ENCODE assay signal across 13 cellular contexts in the genomic region with DNA sequence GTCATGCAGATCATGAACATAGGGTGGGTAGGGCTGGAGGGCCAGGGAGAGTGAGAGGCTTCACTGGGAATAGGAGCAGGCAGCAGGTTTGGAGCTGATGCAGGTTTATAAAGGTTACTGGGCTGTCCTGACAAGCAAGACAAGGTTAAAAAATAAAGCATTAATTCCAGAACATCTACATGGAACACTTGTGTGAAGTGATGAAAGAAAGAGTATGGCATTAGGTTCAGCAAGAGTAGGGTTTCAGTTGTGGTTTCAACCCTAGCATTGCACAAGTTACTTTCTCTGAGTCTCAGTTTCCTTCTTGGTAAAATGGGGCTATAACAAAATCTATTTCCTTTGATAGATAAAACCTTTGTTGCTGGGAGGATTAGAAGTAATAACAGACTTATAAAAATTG.
DNase-seq lines count a peak whose midpoint lies in the region; ATAC-seq lines count a peak whose summit lies in the region.
"Had no signal": no experiment of that assay in that cellular context is flagged by ENCODE, and none has a peak within 500 bp of the region (broad histone marks: within the 10 kb centered on the region; RNA-seq: fewer than 3 reads in every experiment).

No MANE protein-coding gene starts in this region.

- no peak overlapping the region for H3K27ac ChIP-seq in right cardiac atrium (ENCODE audit: low read length)
- H3K27ac ChIP-seq: right atrium auricular region had no signal

- H3K27me3 ChIP-seq in right cardiac atrium (ENCODE audit: control insufficient read depth, insufficient read depth): no peaks in the 10 kb centered on the region
- H3K27me3 ChIP-seq: right atrium auricular region had no signal

- H3K9me3 ChIP-seq in right cardiac atrium (ENCODE audit: control insufficient read depth, low read length): no peaks in the 10 kb centered on the region

- H3K9me3 Mint-ChIP-seq in activated naive CD8-positive, alpha-beta T cell treated with anti-CD3 and anti-CD28 coated beads for 36 hours: peaks cover 12% of the 10 kb centered on the region
- peaks cover 8 to 18% (median 11%) of the 10 kb centered on the region in 3 donors for H3K9me3 Mint-ChIP-seq in T-cell

- CTCF ChIA-PET in T-cell (lab: Charles Lee): no interaction called here

- intact Hi-C loops in right cardiac atrium (cut with DNase I): no loop called here

- no peaks in the 10 kb centered on the region for H3K4me1 ChIP-seq in right cardiac atrium (ENCODE audit: control insufficient read depth, insufficient read depth, low read length)
- H3K4me1 ChIP-seq: Caco-2, right atrium auricular region had no signal

- peak overlapping the region; percentile 79 for H3K27ac Mint-ChIP-seq in activated naive CD8-positive, alpha-beta T cell treated with anti-CD3 and anti-CD28 coated beads for 36 hours
- H3K27ac Mint-ChIP-seq in T-cell: no peak overlapping the region

- ATAC-seq in GM18867 (IDR thresholded peaks at IDR 0.05; ENCODE audit: unreplicated experiment): peak; percentile 71
- ATAC-seq in GM21447 (IDR thresholded peaks at IDR 0.05; ENCODE audit: unreplicated experiment): peak; percentile 72
- peak; percentile 63 for ATAC-seq in HG03135 (IDR thresholded peaks at IDR 0.05; ENCODE audit: unreplicated experiment)
- no peak for ATAC-seq in T-cell (replicated peaks in 1 of 4)
- no peak for ATAC-seq in right cardiac atrium

- POLR2A ChIA-PET in T-cell (lab: Charles Lee): interaction anchor here in 1 of 2 donors (0.6 kb wide), 1 partner anchor 97 kb away, joined by 3 read pairs; no protein-coding TSS in a partner anchor

- peaks cover 15% of the 10 kb centered on the region for H3K36me3 Mint-ChIP-seq in activated naive CD8-positive, alpha-beta T cell treated with anti-CD3 and anti-CD28 coated beads for 36 hours
- H3K36me3 Mint-ChIP-seq in T-cell: peaks cover 13% of the 10 kb centered on the region
- H3K36me3 Mint-ChIP-seq: brain had no signal

- no peak overlapping the region for H3K4me3 ChIP-seq in right cardiac atrium (ENCODE audit: low read length)
- H3K4me3 ChIP-seq: right atrium auricular region had no signal

- H3K4me1 Mint-ChIP-seq in activated naive CD8-positive, alpha-beta T cell treated with anti-CD3 and anti-CD28 coated beads for 36 hours: peaks cover 19% of the 10 kb centered on the region
- H3K4me1 Mint-ChIP-seq in T-cell: peaks cover 0 to 8% (median 7%) of the 10 kb centered on the region in 3 donors

- no peaks in the 10 kb centered on the region for H3K27me3 Mint-ChIP-seq in activated naive CD8-positive, alpha-beta T cell treated with anti-CD3 and anti-CD28 coated beads for 36 hours
- no peaks in the 10 kb centered on the region for H3K27me3 Mint-ChIP-seq in T-cell

- no peak for DNase-seq in activated naive CD8-positive, alpha-beta T cell treated with anti-CD3 and anti-CD28 coated beads for 36 hours
- DNase-seq in T-cell: no peak
- DNase-seq in NCI-H510A treated with DMSO at 0.1 percent for 48 hours (lab: John Stamatoyannopoulos, UW): no peak
- DNase-seq in right cardiac atrium: no peak
- DNase-seq: Caco-2, erythroblast, H7, NCI-H1436 had no signal

- no peak overlapping the region for H3K4me3 Mint-ChIP-seq in activated naive CD8-positive, alpha-beta T cell treated with anti-CD3 and anti-CD28 coated beads for 36 hours
- H3K4me3 Mint-ChIP-seq in T-cell: no peak overlapping the region
- H3K4me3 Mint-ChIP-seq: brain had no signal

Comparison
In these comparisons a context has a peak if more than half of its experiments do, and no peak if none do; other contexts are left out.
1. ATAC-seq: peak in GM18867 (single experiment), GM21447 (single experiment) and HG03135 (single experiment); none in T-cell (0 of 4) and right cardiac atrium (0 of 2).